8 cellular contexts compared by ENCODE assay signal in genomic region chr16:3443108-3444031, GRCh38. TPM values are rescaled to one million over a fixed set of nuclear protein-coding genes. Genes with fewer than 3 reads are reported as not detected.
DNase-seq lines count a peak whose midpoint lies in the region; ATAC-seq and TF ChIP-seq lines count a peak whose summit lies in the region.

NAA60 (plus strand) TSS chr16:3443680; CDS start chr16:3476228, 32,548 bp downstream.
ZNF597 (minus strand) TSS chr16:3443504; CDS start chr16:3443153, 351 bp downstream.

- H3K27ac Mint-ChIP-seq in activated CD4-positive, alpha-beta memory T cell treated with anti-CD3 and anti-CD28 coated beads for 36 hours, result peak within 1 kb of the TSS; percentile 95

- H3K36me3 ChIP-seq in duodenal mucosa (ENCODE audit: control insufficient read depth in 1 of 2, insufficient read depth in 2 of 2, low read length in 2 of 2), result peaks cover 7 to 17% of the 10 kb centered on the region in 2 donors
- H3K36me3 ChIP-seq in right lobe of liver, result peaks cover 0 to 2% (median 0%) of the 10 kb centered on the region in 4 donors

- H3K36me3 Mint-ChIP-seq in activated CD4-positive, alpha-beta memory T cell treated with anti-CD3 and anti-CD28 coated beads for 36 hours, result peaks cover 28% of the 10 kb centered on the region

- peak within 1 kb of the TSS; percentile 97 for H3K4me3 Mint-ChIP-seq in activated CD4-positive, alpha-beta memory T cell treated with anti-CD3 and anti-CD28 coated beads for 36 hours

- CTCF ChIA-PET in activated CD4-positive, alpha-beta memory T cell treated with anti-CD3 and anti-CD28 coated beads for 36 hours (lab: Charles Lee), result interaction anchor here (0.7 to 1.4 kb wide), 4 partner anchors 42 to 178 kb away, joined by 3 to 8 read pairs (median 4); partner anchors contain the start of genes ZNF174 and ZSCAN32

- POLR2A ChIA-PET in activated CD4-positive, alpha-beta memory T cell treated with anti-CD3 and anti-CD28 coated beads for 36 hours (lab: Charles Lee), result interaction anchor here (0.6 to 2.5 kb wide), 9 partner anchors 9 to 378 kb away, joined by 3 to 10 read pairs (median 3); partner anchors contain the start of genes IL32, ZNF174, ZNF263 and ZSCAN32

- intact Hi-C loops in activated CD4-positive, alpha-beta memory T cell treated with anti-CD3 and anti-CD28 coated beads for 36 hours (cut with micrococcal nuclease), result loop anchor here (1.0 to 2.0 kb wide), 4 partner anchors 14 to 161 kb away; partner anchors contain the start of genes ZNF174, ZNF263 and ZSCAN32
- intact Hi-C loops in right lobe of liver (cut with DNase I), result no loop called here

- ATAC-seq in GM18907 (IDR thresholded peaks at IDR 0.05; ENCODE audit: unreplicated experiment) (peak; percentile 91), HG03175 (IDR thresholded peaks at IDR 0.05; ENCODE audit: unreplicated experiment) (peak; percentile 82), right lobe of liver (peak; percentile 97 to 99 (median 98))

- no peaks in the 10 kb centered on the region for H3K27me3 Mint-ChIP-seq in activated CD4-positive, alpha-beta memory T cell treated with anti-CD3 and anti-CD28 coated beads for 36 hours

- peak in 1 of 4 donors; percentile 4 for TF ChIP-seq CTCF in right lobe of liver (IDR thresholded peaks at IDR 0.05)

- in situ Hi-C loops in ACHN (cut with HindIII; ENCODE audit: low pct_ligation_motif_present, low pct_unique_long_range_greater_than_20kb, low sequenced_read_pairs), result no loop called here

- WGBS in right lobe of liver (ENCODE audit: insufficient coverage, low coverage, low lambda C conversion rate, missing lambda C conversion rate), result 44% methylated on average over 32 of the region's 61 CpGs

- DNase-seq in ACHN, result peak; percentile 94
- DNase-seq in NCI-H510A (lab: John Stamatoyannopoulos, UW), result peak; percentile 53
- DNase-seq in activated CD4-positive, alpha-beta memory T cell treated with anti-CD3 and anti-CD28 coated beads for 36 hours, result peak; percentile 89
- DNase-seq in right lobe of liver, result peak; percentile 77 to 88 (median 86)
- DNase-seq in stimulated activated CD4-positive, alpha-beta T cell treated with anti-CD3 and anti-CD28 coated beads, Interleukin-4, amount 100 ng/mL, for 24 hours, result peak; percentile 86

- H3K4me3 ChIP-seq in duodenal mucosa (ENCODE audit: low read depth in 1 of 2, low read length in 2 of 2) (peak within 1 kb of the TSS; percentile 69 to 88), right lobe of liver (peak within 1 kb of the TSS; percentile 51 to 76 (median 61))

- TF ChIP-seq POLR2A in right lobe of liver (IDR thresholded peaks at IDR 0.05), result peak; percentile 53

- peaks cover 8% of the 10 kb centered on the region in 2 donors for H3K9me3 ChIP-seq in duodenal mucosa (ENCODE audit: control insufficient read depth in 1 of 2, low read length in 2 of 2)
- H3K9me3 ChIP-seq in right lobe of liver, result no peaks in the 10 kb centered on the region

- H3K4me1 Mint-ChIP-seq in activated CD4-positive, alpha-beta memory T cell treated with anti-CD3 and anti-CD28 coated beads for 36 hours (ENCODE audit: low read depth), result peaks cover 15% of the 10 kb centered on the region

- H3K27me3 ChIP-seq in duodenal mucosa (ENCODE audit: control insufficient read depth in 1 of 2, insufficient read depth in 2 of 2, low read length in 2 of 2) (no peaks in the 10 kb centered on the region), right lobe of liver (no peaks in the 10 kb centered on the region)

- H3K9me3 Mint-ChIP-seq in activated CD4-positive, alpha-beta memory T cell treated with anti-CD3 and anti-CD28 coated beads for 36 hours, result peaks cover 10% of the 10 kb centered on the region

- H3K4me1 ChIP-seq in duodenal mucosa (ENCODE audit: control insufficient read depth in 1 of 2, insufficient read depth in 2 of 2, low read length in 2 of 2), result peaks cover 10 to 11% of the 10 kb centered on the region in 2 donors
- peaks cover 0 to 5% (median 0%) of the 10 kb centered on the region in 4 donors for H3K4me1 ChIP-seq in right lobe of liver

- H3K9ac ChIP-seq in duodenal mucosa (ENCODE audit: low read depth in 1 of 2, low read length in 2 of 2), result peak within 1 kb of the TSS; percentile 74 to 78

- H3K27ac ChIP-seq in duodenal mucosa (ENCODE audit: low read depth, low read length), result peak within 1 kb of the TSS; percentile 32
- H3K27ac ChIP-seq in right lobe of liver, result peak within 1 kb of the TSS in 2 of 3 donors; percentile 43 to 53

RNA-seq across cellular contexts. Expression of gene NAA60, which starts in this region (rescaled TPM):
- total RNA-seq in activated CD4-positive, alpha-beta memory T cell treated with anti-CD3 and anti-CD28 coated beads for 36 hours, result 10 to 100 TPM; 26.9 to 34.1 TPM
- 10 to 100 TPM; 25.0 to 46.6 (median 30.8) TPM for total RNA-seq in right lobe of liver

RNA-seq across cellular contexts. Expression of gene ZNF597, which starts in this region (rescaled TPM):
- total RNA-seq in activated CD4-positive, alpha-beta memory T cell treated with anti-CD3 and anti-CD28 coated beads for 36 hours, result 1 to 10 TPM; 1.6 to 2.1 TPM
- 1 to 10 TPM in 3 of 6 experiments, under 1 TPM in 3; 0.86 to 1.7 (median 1.1) TPM for total RNA-seq in right lobe of liver

Comparison
In these comparisons a context has a peak if more than half of its experiments do, and no peak if none do; other contexts are left out.
1. Peak in every context shown above with its lines: DNase-seq, ATAC-seq, H3K4me3 ChIP-seq and H3K27ac ChIP-seq.